19 cellular contexts compared by ENCODE assay signal in genomic region chr3:166388321-166388720, GRCh38.
"Had no signal": no experiment of that assay in that cellular context is flagged by ENCODE, and none has a peak within 500 bp of the region (broad histone marks: within the 10 kb centered on the region; RNA-seq: fewer than 3 reads in every experiment).

No MANE protein-coding gene starts in this region.

- H3K9me3 ChIP-seq: thoracic aorta, transverse colon had no signal

- H3K27ac ChIP-seq: coronary artery, heart left ventricle, sigmoid colon, skin epidermis, thoracic aorta, transverse colon had no signal

- ATAC-seq: heart left ventricle; natural killer cell; stimulated activated naive B cell treated with anti-CD40 and anti-IgM and Interleukin-4, amounts not matched to agents 10 μg/mL and 1 μg/mL and 100 μg/mL, for 72 hours; stimulated activated naive CD8-positive, alpha-beta T cell treated with anti-CD3 and anti-CD28 coated beads, Interleukin-15, amount 100 ng/mL, for 72 hours had no signal

- FAIRE-seq: endothelial cell of umbilical vein, islet of Langerhans had no signal

- H3K4me1 ChIP-seq: heart left ventricle, sigmoid colon, transverse colon had no signal

- DNase-seq: effector CD4-positive, alpha-beta T cell; endodermal cell; foreskin melanocyte; heart left ventricle; hippocampal formation; kidney glomerular epithelial cell; natural killer cell; posterior cingulate gyrus; sigmoid colon; stimulated activated CD4-positive, alpha-beta T cell treated with anti-CD3 and anti-CD28 coated beads, Interleukin-2, amount 100 ng/mL, for 24 hours; stimulated activated CD4-positive, alpha-beta T cell treated with anti-CD3 and anti-CD28 coated beads, Interleukin-4, amount 100 ng/mL, for 4 hours; stimulated activated naive B cell treated with anti-CD40 and anti-IgM and Interleukin-4, amounts not matched to agents 10 μg/mL and 1 μg/mL and 100 μg/mL, for 72 hours; stimulated activated naive CD8-positive, alpha-beta T cell treated with anti-CD3 and anti-CD28 coated beads, Interleukin-15, amount 100 ng/mL, for 72 hours; transverse colon had no signal

- H3K27me3 ChIP-seq: heart left ventricle, sigmoid colon, transverse colon had no signal

- H3K4me3 ChIP-seq: coronary artery, heart left ventricle, sigmoid colon, skin epidermis, thoracic aorta, transverse colon had no signal

- H3K36me3 ChIP-seq: heart left ventricle, sigmoid colon, thoracic aorta, transverse colon had no signal
